In the genomic region with DNA sequence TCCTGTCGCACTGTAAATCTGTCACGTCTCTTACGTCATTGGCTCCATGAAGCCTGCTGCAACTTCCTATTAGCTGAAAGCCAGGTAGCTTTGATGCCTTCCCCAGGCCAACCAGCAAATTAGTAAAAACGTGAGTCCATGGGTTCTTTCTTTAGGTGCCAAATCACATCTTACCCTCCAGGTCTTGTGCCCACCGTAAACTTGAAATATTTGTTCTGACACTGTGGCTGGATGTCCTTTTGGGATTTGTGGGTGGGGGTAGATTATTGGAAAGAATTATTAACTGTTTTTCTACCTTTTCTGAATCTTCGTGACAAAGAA, we compare ENCODE assay signal across 16 cellular contexts.
DNase-seq lines count a peak whose midpoint lies in the region; ATAC-seq, FAIRE-seq and TF ChIP-seq lines count a peak whose summit lies in the region.
"Had no signal": no experiment of that assay in that cellular context is flagged by ENCODE, and none has a peak within 500 bp of the region (broad histone marks: within the 10 kb centered on the region; RNA-seq: fewer than 3 reads in every experiment).

No MANE protein-coding gene starts in this region.

- no peak overlapping the region for H3K4me3 ChIP-seq in liver (ENCODE audit: low read depth in 1 of 3, low read length in 3 of 3)
- H3K4me3 ChIP-seq in HepG2 (replicated peaks in 1 of 3; ENCODE audit: insufficient read depth in 1 of 3, low read depth in 2 of 3, low read length in 3 of 3) = no peak overlapping the region
- H3K4me3 ChIP-seq in Karpas-422 (ENCODE audit: low read length) = peak overlapping the region; percentile 37; the same call in 1 of the 2 replicates
- H3K4me3 ChIP-seq in endocrine pancreas (ENCODE audit: control insufficient read depth, insufficient read depth, low read length) = peak overlapping the region; percentile 35
- H3K4me3 ChIP-seq in left ventricle myocardium inferior = no peak overlapping the region
- H3K4me3 ChIP-seq: transverse colon had no signal

- no peaks in the 10 kb centered on the region for H3K9me2 ChIP-seq in Karpas-422 (replicated peaks; ENCODE audit: insufficient read depth, low read length)

- no peak for TF ChIP-seq POLR2A in HepG2 (IDR thresholded peaks at IDR 0.05; ENCODE audit: insufficient read depth in 1 of 2, low read depth in 2 of 2, low read length in 2 of 2)

- no peaks in the 10 kb centered on the region for H3K27me3 ChIP-seq in liver (ENCODE audit: control insufficient read depth in 4 of 4, insufficient read depth in 4 of 4, low read length in 3 of 4)
- no peaks in the 10 kb centered on the region for H3K27me3 ChIP-seq in HepG2 (ENCODE audit: control insufficient read depth in 1 of 2, insufficient read depth in 2 of 2, low read length in 2 of 2)
- no peaks in the 10 kb centered on the region for H3K27me3 ChIP-seq in Karpas-422 (ENCODE audit: low read length)
- H3K27me3 ChIP-seq in endocrine pancreas (ENCODE audit: control insufficient read depth, insufficient read depth, low read length) = no peaks in the 10 kb centered on the region
- H3K27me3 ChIP-seq in left ventricle myocardium inferior (ENCODE audit: low read depth) = no peaks in the 10 kb centered on the region
- H3K27me3 ChIP-seq: transverse colon had no signal

- CTCF ChIA-PET in HepG2 (lab: Yijun Ruan, JAX; ENCODE audit: low intra/inter-chr PET ratio, low total read pairs) = no interaction called here

- H3K4me2 ChIP-seq in HepG2 (ENCODE audit: low read depth, low read length) (no peak overlapping the region), Karpas-422 (ENCODE audit: low read depth, low read length, poor library complexity, severe bottlenecking) (peak overlapping the region; percentile 59)

- FAIRE-seq in HepG2 (lab: Jason Lieb, UNC) = no peak
- FAIRE-seq: H1 had no signal

- TF ChIP-seq EP300 in HepG2 (IDR thresholded peaks at IDR 0.05; ENCODE audit: low read depth in 2 of 2, low read length in 2 of 2) (no peak), HepG2 (CRISPR knock-in tag; IDR thresholded peaks at IDR 0.05; ENCODE audit: borderline replicate concordance) (no peak)

- DNase-seq in HepG2 (ENCODE audit: low spot score) = no peak
- no peak for DNase-seq in Karpas-422
- no peak for DNase-seq in NCI-H510A treated with DMSO at 0.1 percent for 48 hours (lab: John Stamatoyannopoulos, UW)
- DNase-seq in DMS 273 (lab: John Stamatoyannopoulos, UW; ENCODE audit: unreplicated experiment) = no peak
- no peak for DNase-seq in left ventricle myocardium inferior
- DNase-seq: activated CD8-positive, alpha-beta memory T cell treated with anti-CD3 and anti-CD28 coated beads, Interleukin-2, amount 50 U/mL, for 48 hours; DMS153; effector CD8-positive, alpha-beta T cell; NCI-H1092 treated with DMSO at 0.1 percent for 48 hours; NCI-H2227 treated with DMSO at 0.1 percent for 48 hours; nephron progenitor cell; transverse colon had no signal

- no peak for TF ChIP-seq RAD21 in liver (IDR thresholded peaks at IDR 0.05)
- no peak for TF ChIP-seq RAD21 in HepG2 (CRISPR knock-in tag; IDR thresholded peaks at IDR 0.05)

- POLR2A ChIA-PET in HepG2 (lab: Yijun Ruan, JAX) = no interaction called here

- H3K4me1 ChIP-seq in liver (ENCODE audit: control insufficient read depth in 4 of 4, insufficient read depth in 4 of 4, low read length in 3 of 4) = peaks cover 17 to 53% (median 32%) of the 10 kb centered on the region in 4 donors
- H3K4me1 ChIP-seq in HepG2 (ENCODE audit: insufficient read depth, low read length) = peaks cover 69% of the 10 kb centered on the region
- H3K4me1 ChIP-seq in Karpas-422 (ENCODE audit: low read length) = peaks cover 61% of the 10 kb centered on the region
- peaks cover 7% of the 10 kb centered on the region for H3K4me1 ChIP-seq in endocrine pancreas (ENCODE audit: control insufficient read depth, insufficient read depth, low read length)
- peaks cover 22% of the 10 kb centered on the region for H3K4me1 ChIP-seq in left ventricle myocardium inferior

- TF ChIP-seq CTCF in liver (IDR thresholded peaks at IDR 0.05; ENCODE audit: low read depth, low read length, missing input control) = no peak
- TF ChIP-seq CTCF in HepG2 (CRISPR knock-in tag; IDR thresholded peaks at IDR 0.05) = no peak
- no peak for TF ChIP-seq CTCF in left ventricle myocardium inferior (IDR thresholded peaks at IDR 0.05; ENCODE audit: borderline replicate concordance)

- BruUV-seq in HepG2 (replicated peaks; lab: Mats Ljungman, UMichigan) = no TSS peak

- ATAC-seq in HepG2 (no peak), GM18498 (IDR thresholded peaks at IDR 0.05; ENCODE audit: unreplicated experiment) (no peak)

- no peaks in the 10 kb centered on the region for H3K9me3 ChIP-seq in liver (ENCODE audit: control insufficient read depth in 4 of 4, low read length in 3 of 4)
- H3K9me3 ChIP-seq in HepG2 (ENCODE audit: low read length) = no peaks in the 10 kb centered on the region
- H3K9me3 ChIP-seq in Karpas-422 (ENCODE audit: low read length) = no peaks in the 10 kb centered on the region
- H3K9me3 ChIP-seq in endocrine pancreas (ENCODE audit: control insufficient read depth, low read length) = no peaks in the 10 kb centered on the region
- H3K9me3 ChIP-seq in left ventricle myocardium inferior (replicated peaks) = no peaks in the 10 kb centered on the region
- H3K9me3 ChIP-seq: transverse colon had no signal

- WGBS in liver = 91% methylated on average over 6 of the region's 6 CpGs
- WGBS in HepG2 (ENCODE audit: low lambda C conversion rate) = 98% methylated on average over 6 of the region's 6 CpGs

- in situ Hi-C loops in HepG2 (cut with HindIII; ENCODE audit: extremely low pct_ligation_motif_present, low pct_unique_long_range_greater_than_20kb) = no loop called here

- H3K36me3 ChIP-seq in liver (ENCODE audit: control insufficient read depth in 4 of 4, insufficient read depth in 3 of 4, low read depth in 1 of 4, low read length in 3 of 4) (no peaks in the 10 kb centered on the region), HepG2 (replicated peaks in 1 of 2; ENCODE audit: control insufficient read depth in 1 of 2, insufficient read depth in 2 of 2, low read length in 2 of 2) (no peaks in the 10 kb centered on the region), Karpas-422 (ENCODE audit: insufficient read depth, low read length) (no peaks in the 10 kb centered on the region), endocrine pancreas (ENCODE audit: control insufficient read depth, insufficient read depth, low read length) (no peaks in the 10 kb centered on the region), left ventricle myocardium inferior (no peaks in the 10 kb centered on the region)
- H3K36me3 ChIP-seq: transverse colon had no signal

- H3K27ac ChIP-seq in liver (ENCODE audit: low read depth in 1 of 2, low read length in 2 of 2) = peak overlapping the region; percentile 84 to 96
- H3K27ac ChIP-seq in HepG2 (ENCODE audit: extremely low read length, insufficient read depth, low read length) = no peak overlapping the region
- H3K27ac ChIP-seq in Karpas-422 (ENCODE audit: low read length) = peak overlapping the region; percentile 90
- no peak overlapping the region for H3K27ac ChIP-seq in left ventricle myocardium inferior (replicated peaks)
- H3K27ac ChIP-seq: transverse colon had no signal

- H3K79me2 ChIP-seq in HepG2 (ENCODE audit: insufficient read depth, low read length) (no peaks in the 10 kb centered on the region), Karpas-422 (ENCODE audit: low read length) (no peaks in the 10 kb centered on the region)

- H3K9ac ChIP-seq in liver (ENCODE audit: low read depth in 1 of 2, low read length in 2 of 2) (no peak overlapping the region), HepG2 (ENCODE audit: insufficient read depth, low read depth, low read length) (no peak overlapping the region), Karpas-422 (ENCODE audit: low read length) (peak overlapping the region; percentile 60), endocrine pancreas (ENCODE audit: control insufficient read depth, insufficient read depth, low read length) (no peak overlapping the region)

- H4K20me1 ChIP-seq in HepG2 (ENCODE audit: insufficient read depth, low read length) (no peaks in the 10 kb centered on the region), Karpas-422 (ENCODE audit: insufficient read depth, low read depth, low read length) (no peaks in the 10 kb centered on the region)

- intact Hi-C loops in HepG2 (cut with micrococcal nuclease; ENCODE audit: unreplicated experiment) (no loop called here), left ventricle myocardium inferior (cut with micrococcal nuclease) (no loop called here)

- H2AFZ ChIP-seq in HepG2 (ENCODE audit: low read length) = no peak overlapping the region
- no peak overlapping the region for H2AFZ ChIP-seq in Karpas-422 (ENCODE audit: low read length)

TF ChIP-seq in liver, 16 proteins besides CTCF, POLR2A, EP300 and RAD21 (continues in another document):
- no peak for TF ChIP-seq ZBTB33 (IDR thresholded peaks at IDR 0.05)
- no peak for TF ChIP-seq EGR1 (IDR thresholded peaks at IDR 0.05; ENCODE audit: low read depth in 2 of 2)

TF ChIP-seq in HepG2, 621 proteins besides CTCF, POLR2A, EP300 and RAD21 (continues in another document):
- TF ChIP-seq XRCC5 (optimal IDR thresholded peaks at IDR 0.05; ENCODE audit: low read length) = no peak

Comparison
In these comparisons a context has a peak if more than half of its experiments do, and no peak if none do; other contexts are left out.
1. H3K27ac ChIP-seq: peak in liver (2 of 2) and Karpas-422 (single experiment); none in HepG2 (single experiment) and left ventricle myocardium inferior (single experiment).
2. H3K4me3 ChIP-seq: peak in Karpas-422 (single experiment) and endocrine pancreas (single experiment); none in liver (0 of 3), HepG2 (0 of 3) and left ventricle myocardium inferior (single experiment).